ENCODE assay signal across 1 cellular context in the genomic region with DNA sequence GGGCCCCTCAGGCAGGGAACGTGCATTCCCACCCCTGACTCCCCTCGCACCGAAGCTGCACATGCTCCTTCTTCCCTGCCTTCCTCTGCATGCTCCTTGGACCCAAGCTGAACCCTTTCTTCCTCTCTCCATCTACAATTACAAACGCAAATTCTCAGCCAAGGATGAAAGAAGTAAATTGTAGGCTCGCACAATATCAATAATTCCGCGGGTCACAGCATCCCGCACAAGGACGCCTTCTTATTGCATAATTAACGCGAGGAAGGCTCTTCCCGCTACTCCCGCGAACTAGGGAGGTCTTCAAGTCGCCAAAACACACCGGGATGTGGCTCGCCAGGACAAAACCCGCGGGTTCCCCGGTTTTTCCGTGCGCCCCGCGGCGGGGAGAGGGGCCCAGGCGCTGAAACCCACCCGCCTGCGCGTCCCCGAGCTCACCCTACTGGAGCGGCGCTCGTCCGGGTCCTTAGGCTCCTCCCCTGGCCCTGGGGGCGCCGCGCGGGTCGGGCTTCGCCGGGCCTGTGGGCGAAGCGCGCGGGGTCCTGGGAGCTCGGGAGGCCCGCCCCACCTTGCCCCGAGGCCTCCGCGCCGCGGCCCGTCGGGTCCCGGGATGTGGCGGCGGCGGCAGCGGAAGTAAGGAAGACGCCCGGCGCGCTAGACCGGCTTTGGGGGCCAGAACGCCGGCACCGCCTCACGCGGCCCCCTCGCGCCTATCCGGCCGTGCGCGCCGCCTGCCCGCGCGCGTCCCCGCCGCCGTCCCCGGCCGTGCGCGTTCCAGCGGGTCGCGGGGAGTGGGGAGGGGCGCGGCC.
TF ChIP-seq lines count a peak whose summit lies in the region.

Gene CHST10 (minus strand): TSS at position 730 of the 806 bp plus-strand sequence. CDS start 10,993 bp downstream, outside the sequence.

TF ChIP-seq in HepG2, 621 proteins besides CTCF, POLR2A, EP300 and RAD21 (continued from another document):
- 0 out of 2 replicates have a peak, but pooled peaks have one; percentile 49 for TF ChIP-seq DZIP1 (CRISPR knock-in tag; IDR thresholded peaks at IDR 0.05)
- TF ChIP-seq, protein P1, sequence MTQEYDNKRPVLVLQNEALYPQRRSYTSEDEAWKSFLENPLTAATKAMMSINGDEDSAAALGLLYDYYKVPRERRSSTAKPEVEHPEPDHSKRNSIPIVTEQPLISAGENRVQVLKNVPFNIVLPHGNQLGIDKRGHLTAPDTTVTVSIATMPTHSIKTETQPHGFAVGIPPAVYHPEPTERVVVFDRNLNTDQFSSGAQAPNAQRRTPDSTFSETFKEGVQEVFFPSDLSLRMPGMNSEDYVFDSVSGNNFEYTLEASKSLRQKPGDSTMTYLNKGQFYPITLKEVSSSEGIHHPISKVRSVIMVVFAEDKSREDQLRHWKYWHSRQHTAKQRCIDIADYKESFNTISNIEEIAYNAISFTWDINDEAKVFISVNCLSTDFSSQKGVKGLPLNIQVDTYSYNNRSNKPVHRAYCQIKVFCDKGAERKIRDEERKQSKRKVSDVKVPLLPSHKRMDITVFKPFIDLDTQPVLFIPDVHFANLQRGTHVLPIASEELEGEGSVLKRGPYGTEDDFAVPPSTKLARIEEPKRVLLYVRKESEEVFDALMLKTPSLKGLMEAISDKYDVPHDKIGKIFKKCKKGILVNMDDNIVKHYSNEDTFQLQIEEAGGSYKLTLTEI (CRISPR knock-in tag; conservative IDR thresholded peaks at IDR 0.05), result no peak
- 0 out of 2 replicates have a peak, but pooled peaks have one; percentile 48 for TF ChIP-seq NR0B2 (CRISPR knock-in tag; IDR thresholded peaks at IDR 0.05)
- peak; percentile 67; the same call in 1 of the 2 replicates for TF ChIP-seq ZNF567 (CRISPR knock-in tag; IDR thresholded peaks at IDR 0.05; ENCODE audit: borderline replicate concordance)
- no peak for TF ChIP-seq GPBP1L1 (CRISPR knock-in tag; IDR thresholded peaks at IDR 0.05)
- no peak for TF ChIP-seq ZNF234 (CRISPR knock-in tag; conservative IDR thresholded peaks at IDR 0.05)
- TF ChIP-seq SATB2 (CRISPR knock-in tag; IDR thresholded peaks at IDR 0.05), result no peak
- TF ChIP-seq NFATC3 (CRISPR knock-in tag; IDR thresholded peaks at IDR 0.05), result 0 out of 2 replicates have a peak, but pooled peaks have one; percentile 13
- no peak for TF ChIP-seq ZNF383 (CRISPR knock-in tag; IDR thresholded peaks at IDR 0.05; ENCODE audit: borderline replicate concordance)
- TF ChIP-seq ZNF589 (CRISPR knock-in tag; conservative IDR thresholded peaks at IDR 0.05), result no peak
- TF ChIP-seq FOXO4 (CRISPR knock-in tag; conservative IDR thresholded peaks at IDR 0.05), result 0 out of 2 replicates have a peak, but pooled peaks have one; percentile 35
- TF ChIP-seq TSC22D2 (CRISPR knock-in tag; IDR thresholded peaks at IDR 0.05; ENCODE audit: borderline replicate concordance), result no peak
- TF ChIP-seq RBFOX2 (IDR thresholded peaks at IDR 0.05; ENCODE audit: low read depth, low read length), result peak; percentile 85
- TF ChIP-seq BORCS8-MEF2B (CRISPR knock-in tag; IDR thresholded peaks at IDR 0.05), result 0 out of 2 replicates have a peak, but pooled peaks have one; percentile 42
- TF ChIP-seq PITX1 (CRISPR knock-in tag; IDR thresholded peaks at IDR 0.05), result peak; percentile 20; the same call in 1 of the 2 replicates
- TF ChIP-seq ZNF749 (CRISPR knock-in tag; IDR thresholded peaks at IDR 0.05; ENCODE audit: borderline replicate concordance), result peak; percentile 68; the same call in 1 of the 2 replicates
- TF ChIP-seq ARNT2 (CRISPR knock-in tag; IDR thresholded peaks at IDR 0.05; ENCODE audit: low read depth), result peak; percentile 83
- TF ChIP-seq SAP130 (CRISPR knock-in tag; IDR thresholded peaks at IDR 0.05; ENCODE audit: low read depth), result peak; percentile 67
- no peak for TF ChIP-seq KLF13 (CRISPR knock-in tag; IDR thresholded peaks at IDR 0.05)
- TF ChIP-seq ZBTB21 (CRISPR knock-in tag; IDR thresholded peaks at IDR 0.05), result no peak
- TF ChIP-seq AFF4 (CRISPR knock-in tag; IDR thresholded peaks at IDR 0.05), result peak; percentile 73; the same call in 1 of the 2 replicates
- 0 out of 2 replicates have a peak, but pooled peaks have one; percentile 48 for TF ChIP-seq ZMYM4 (CRISPR knock-in tag; IDR thresholded peaks at IDR 0.05)
- peak; percentile 59; the same call in 1 of the 2 replicates for TF ChIP-seq ZNF143 (CRISPR knock-in tag; IDR thresholded peaks at IDR 0.05)
- TF ChIP-seq ZUFSP (CRISPR knock-in tag; IDR thresholded peaks at IDR 0.05; ENCODE audit: borderline replicate concordance), result no peak
- TF ChIP-seq HMGXB4 (CRISPR knock-in tag; IDR thresholded peaks at IDR 0.05; ENCODE audit: borderline replicate concordance in 1 of 2, low read depth in 1 of 2), result peak; percentile 61 to 70; a peak in 2 of 4 replicates
- TF ChIP-seq HDAC1 (CRISPR knock-in tag; IDR thresholded peaks at IDR 0.05), result peak; percentile 53
- 0 out of 2 replicates have a peak, but pooled peaks have one; percentile 70 for TF ChIP-seq ZNF256 (CRISPR knock-in tag; conservative IDR thresholded peaks at IDR 0.05)
- TF ChIP-seq ZNF205 (CRISPR knock-in tag; IDR thresholded peaks at IDR 0.05), result peak; percentile 60; the same call in 1 of the 2 replicates
- peak; percentile 20; the same call in 1 of the 2 replicates for TF ChIP-seq ZNF160 (CRISPR knock-in tag; IDR thresholded peaks at IDR 0.05)
- peak in 1 of 2 experiments; percentile 74; a peak in 1 of 4 replicates for TF ChIP-seq KLF16 (CRISPR knock-in tag; IDR thresholded peaks at IDR 0.05)
- TF ChIP-seq TAF1 (CRISPR knock-in tag; IDR thresholded peaks at IDR 0.05), result peak; percentile 57
- TF ChIP-seq JUN (CRISPR knock-in tag; IDR thresholded peaks at IDR 0.05), result no peak
- TF ChIP-seq KAT8 (CRISPR knock-in tag; IDR thresholded peaks at IDR 0.05), result peak; percentile 52
- TF ChIP-seq EED (CRISPR knock-in tag; IDR thresholded peaks at IDR 0.05), result peak; percentile 92
- TF ChIP-seq ZNF362 (CRISPR knock-in tag; IDR thresholded peaks at IDR 0.05; ENCODE audit: borderline replicate concordance), result no peak
- peak; percentile 45; the same call in 1 of the 2 replicates for TF ChIP-seq SRY (CRISPR knock-in tag; IDR thresholded peaks at IDR 0.05)
- TF ChIP-seq GABPB1 (CRISPR knock-in tag; IDR thresholded peaks at IDR 0.05), result peak; percentile 75
- no peak; the same call in 1 of the 2 replicates for TF ChIP-seq ZNF550 (CRISPR knock-in tag; IDR thresholded peaks at IDR 0.05; ENCODE audit: borderline replicate concordance)
- TF ChIP-seq ZNF780A (CRISPR knock-in tag; IDR thresholded peaks at IDR 0.05), result no peak
- peak; percentile 72 for TF ChIP-seq TMF1 (CRISPR knock-in tag; IDR thresholded peaks at IDR 0.05; ENCODE audit: low read depth)
